In genomic region chr4:104345598-104346242, GRCh38 we compare ENCODE assay signal across 23 cellular contexts.
DNase-seq lines count a peak whose midpoint lies in the region; ATAC-seq and TF ChIP-seq lines count a peak whose summit lies in the region.
"Had no signal": no experiment of that assay in that cellular context is flagged by ENCODE, and none has a peak within 500 bp of the region (broad histone marks: within the 10 kb centered on the region; RNA-seq: fewer than 3 reads in every experiment).

No MANE protein-coding gene starts in this region.

- peak overlapping the region; percentile 2 for H3K4ac ChIP-seq in neuronal stem cell (ENCODE audit: low read length)

- CTCF ChIA-PET in activated naive CD4-positive, alpha-beta T cell treated with anti-CD3 and anti-CD28 coated beads for 36 hours (lab: Charles Lee), result no interaction called here

- H2BK5ac ChIP-seq in neuronal stem cell (ENCODE audit: low read length), result peak overlapping the region; percentile 71

- H3K9me3 Mint-ChIP-seq in chondrocyte (ENCODE audit: low read depth), result no peaks in the 10 kb centered on the region
- peaks cover 5% of the 10 kb centered on the region for H3K9me3 Mint-ChIP-seq in activated naive CD4-positive, alpha-beta T cell treated with anti-CD3 and anti-CD28 coated beads for 36 hours

- H3K14ac ChIP-seq in neuronal stem cell (ENCODE audit: low read length), result no peak overlapping the region

- no peaks in the 10 kb centered on the region for H3K4me1 Mint-ChIP-seq in chondrocyte (ENCODE audit: low read depth)
- H3K4me1 Mint-ChIP-seq in activated naive CD4-positive, alpha-beta T cell treated with anti-CD3 and anti-CD28 coated beads for 36 hours (ENCODE audit: low read depth), result no peaks in the 10 kb centered on the region
- H3K4me1 Mint-ChIP-seq: CD14-positive monocyte; CD8-positive, alpha-beta memory T cell had no signal

- no peak overlapping the region for H2BK12ac ChIP-seq in neuronal stem cell (ENCODE audit: low read length)

- H4K8ac ChIP-seq in neuronal stem cell (ENCODE audit: low read depth, low read length), result peak overlapping the region; percentile 83

- H3K36me3 ChIP-seq in neuronal stem cell (replicated peaks in 1 of 2; ENCODE audit: control insufficient read depth in 2 of 2, insufficient read depth in 2 of 2, low read length in 2 of 2) (no peaks in the 10 kb centered on the region), upper lobe of right lung (no peaks in the 10 kb centered on the region)
- H3K36me3 ChIP-seq: BE2C; BLaER1 treated with 17β-estradiol and CSF1 and Interleukin-3, amounts not matched to agents 10 nM and 100 nM had no signal

- H3K4me1 ChIP-seq in neuronal stem cell (ENCODE audit: control insufficient read depth in 2 of 2, insufficient read depth in 1 of 2, low read depth in 1 of 2, low read length in 2 of 2) (no peaks in the 10 kb centered on the region), upper lobe of right lung (no peaks in the 10 kb centered on the region)
- H3K4me1 ChIP-seq: A549; BE2C; BLaER1 treated with 17β-estradiol and CSF1 and Interleukin-3, amounts not matched to agents 10 nM and 100 nM had no signal

- no peak overlapping the region for H3K18ac ChIP-seq in neuronal stem cell (ENCODE audit: low read length)

- H3K4me3 Mint-ChIP-seq in chondrocyte (ENCODE audit: unreplicated experiment), result no peak overlapping the region
- H3K4me3 Mint-ChIP-seq in activated naive CD4-positive, alpha-beta T cell treated with anti-CD3 and anti-CD28 coated beads for 36 hours, result no peak overlapping the region
- H3K4me3 Mint-ChIP-seq: CD14-positive monocyte; CD4-positive, alpha-beta T cell; CD8-positive, alpha-beta memory T cell had no signal

- H3K4me3 ChIP-seq in GM12865 (ENCODE audit: low read depth, low read length), result no peak overlapping the region
- no peak overlapping the region for H3K4me3 ChIP-seq in neuronal stem cell (ENCODE audit: low read length in 2 of 2)
- H3K4me3 ChIP-seq in upper lobe of right lung, result no peak overlapping the region
- H3K4me3 ChIP-seq: A549; BLaER1 treated with 17β-estradiol and CSF1 and Interleukin-3, amounts not matched to agents 10 nM and 100 nM had no signal

- H3K9me3 ChIP-seq in neuronal stem cell (replicated peaks in 1 of 2; ENCODE audit: control insufficient read depth in 2 of 2, insufficient read depth in 1 of 2, low read depth in 1 of 2, low read length in 2 of 2), result peaks cover 5% of the 10 kb centered on the region in 2 donors
- H3K9me3 ChIP-seq in upper lobe of right lung, result no peaks in the 10 kb centered on the region
- H3K9me3 ChIP-seq: A549, BE2C had no signal

- intact Hi-C loops in upper lobe of right lung (cut with DNase I) (no loop called here), cardiac septum (cut with DNase I) (no loop called here)
- intact Hi-C loops in activated naive CD4-positive, alpha-beta T cell treated with anti-CD3 and anti-CD28 coated beads for 36 hours (cut with micrococcal nuclease), result no loop called here

- peak; percentile 9 for DNase-seq in GM12865 (ENCODE audit: low read depth)
- peak; percentile 51 for DNase-seq in chondrocyte (ENCODE audit: low spot score)
- DNase-seq in neuronal stem cell (ENCODE audit: low spot score), result no peak
- no peak for DNase-seq in upper lobe of right lung
- no peak for DNase-seq in activated naive CD4-positive, alpha-beta T cell treated with anti-CD3 and anti-CD28 coated beads for 36 hours
- DNase-seq in cardiac septum (ENCODE audit: low spot score), result no peak
- DNase-seq: 8988T; ACHN; AML-193; BE2C; CD4-positive, alpha-beta T cell; CD8-positive, alpha-beta memory T cell; DMS 273 treated with DMSO at 0.1 percent for 48 hours; DMS79; EL; GDM1; GOT3; H7; HCEC 1CT had no signal

- H4K91ac ChIP-seq in neuronal stem cell (ENCODE audit: low read depth, low read length, poor library complexity), result no peak overlapping the region

- H3K27ac ChIP-seq in neuronal stem cell (replicated peaks; ENCODE audit: low read length) (no peak overlapping the region), upper lobe of right lung (no peak overlapping the region)
- H3K27ac ChIP-seq: A549; BLaER1 treated with 17β-estradiol and CSF1 and Interleukin-3, amounts not matched to agents 10 nM and 100 nM had no signal

- no peak overlapping the region for H3K9ac ChIP-seq in neuronal stem cell (ENCODE audit: low read depth, low read length, poor library complexity)
- H3K9ac ChIP-seq: BLaER1 treated with 17β-estradiol and CSF1 and Interleukin-3, amounts not matched to agents 10 nM and 100 nM had no signal

- H3K36me3 Mint-ChIP-seq in chondrocyte (ENCODE audit: low read depth), result no peaks in the 10 kb centered on the region
- no peaks in the 10 kb centered on the region for H3K36me3 Mint-ChIP-seq in activated naive CD4-positive, alpha-beta T cell treated with anti-CD3 and anti-CD28 coated beads for 36 hours (ENCODE audit: low read depth)
- H3K36me3 Mint-ChIP-seq: CD14-positive monocyte; CD8-positive, alpha-beta memory T cell had no signal

- no peak overlapping the region for H3K23ac ChIP-seq in neuronal stem cell (ENCODE audit: low read depth, low read length, poor library complexity)

- ATAC-seq in upper lobe of right lung (peak; percentile 33), GM19397 (IDR thresholded peaks at IDR 0.05; ENCODE audit: unreplicated experiment) (no peak)
- ATAC-seq: A549 had no signal

- H2BK15ac ChIP-seq in neuronal stem cell (ENCODE audit: low read length), result no peak overlapping the region

- H3K27ac Mint-ChIP-seq in chondrocyte (ENCODE audit: unreplicated experiment), result no peak overlapping the region
- no peak overlapping the region for H3K27ac Mint-ChIP-seq in activated naive CD4-positive, alpha-beta T cell treated with anti-CD3 and anti-CD28 coated beads for 36 hours
- H3K27ac Mint-ChIP-seq: CD14-positive monocyte; CD4-positive, alpha-beta T cell; CD8-positive, alpha-beta memory T cell had no signal

- no peaks in the 10 kb centered on the region for H3K27me3 ChIP-seq in neuronal stem cell (ENCODE audit: control insufficient read depth in 3 of 3, insufficient read depth in 3 of 3, low read depth in 1 of 3, low read length in 3 of 3)
- no peaks in the 10 kb centered on the region for H3K27me3 ChIP-seq in upper lobe of right lung
- H3K27me3 ChIP-seq: BE2C; BLaER1 treated with 17β-estradiol and CSF1 and Interleukin-3, amounts not matched to agents 10 nM and 100 nM had no signal

- no peak overlapping the region for H3K4me2 ChIP-seq in neuronal stem cell (ENCODE audit: insufficient read depth, low read length, poor library complexity, severe bottlenecking)
- H3K4me2 ChIP-seq: A549; BLaER1 treated with 17β-estradiol and CSF1 and Interleukin-3, amounts not matched to agents 10 nM and 100 nM had no signal

- H3K79me1 ChIP-seq in neuronal stem cell (ENCODE audit: low read depth, low read length), result no peaks in the 10 kb centered on the region

- peaks cover 4% of the 10 kb centered on the region for H3K27me3 Mint-ChIP-seq in chondrocyte (ENCODE audit: low read depth)
- no peaks in the 10 kb centered on the region for H3K27me3 Mint-ChIP-seq in activated naive CD4-positive, alpha-beta T cell treated with anti-CD3 and anti-CD28 coated beads for 36 hours (ENCODE audit: low read depth)
- H3K27me3 Mint-ChIP-seq: CD4-positive, alpha-beta T cell; CD8-positive, alpha-beta memory T cell had no signal

- no peak overlapping the region for H2AFZ ChIP-seq in neuronal stem cell (ENCODE audit: low read length)

- H2BK120ac ChIP-seq in neuronal stem cell (ENCODE audit: low read depth, low read length), result no peak overlapping the region

- peak overlapping the region; percentile 7 for H2AK5ac ChIP-seq in neuronal stem cell (ENCODE audit: low read depth, low read length)

- TF ChIP-seq CTCF in GM12865 (IDR thresholded peaks at IDR 0.05; ENCODE audit: insufficient read depth, low read depth, low read length, missing control alignments) (no peak), chondrocyte (IDR thresholded peaks at IDR 0.05) (no peak), upper lobe of right lung (IDR thresholded peaks at IDR 0.05) (no peak)

- no CpG with 5 or more reads among the region's 4 CpGs for WGBS in neuronal stem cell (ENCODE audit: extremely low coverage in 2 of 2, insufficient read length in 2 of 2, insufficient replicate concordance in 1 of 2), 2 donors

Comparison
In these comparisons a context has a peak if more than half of its experiments do, and no peak if none do; other contexts are left out.
1. DNase-seq: peak in GM12865 (single experiment) and chondrocyte (single experiment); none in neuronal stem cell (single experiment), upper lobe of right lung (single experiment), activated naive CD4-positive, alpha-beta T cell treated with anti-CD3 and anti-CD28 coated beads for 36 hours (single experiment) and cardiac septum (single experiment).